In the genomic region with DNA sequence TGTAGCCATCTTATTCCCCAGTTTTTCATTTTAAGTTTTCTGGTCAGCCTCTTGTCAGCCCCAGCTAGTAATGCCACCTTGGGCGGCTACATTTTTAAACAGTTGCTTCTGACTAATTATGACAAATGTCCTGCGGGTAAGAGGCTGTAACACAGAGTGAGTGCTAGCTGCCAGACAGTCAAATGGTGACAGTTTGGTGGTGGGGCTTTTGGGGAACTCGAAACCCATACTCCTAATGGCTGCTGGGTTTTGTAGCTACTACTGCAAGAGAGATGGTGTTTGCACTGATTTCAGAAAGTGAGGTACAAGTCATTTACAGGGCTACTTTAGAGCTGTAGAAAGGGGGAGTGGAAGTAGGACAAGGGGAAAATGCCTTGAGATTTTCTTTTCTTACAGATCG, we compare ENCODE assay signal across 12 cellular contexts.
"Had no signal": no experiment of that assay in that cellular context is flagged by ENCODE, and none has a peak within 500 bp of the region (broad histone marks: within the 10 kb centered on the region; RNA-seq: fewer than 3 reads in every experiment).

No MANE protein-coding gene starts in this region.

- H3K9me3 ChIP-seq: ascending aorta, psoas muscle, right lobe of liver, upper lobe of right lung had no signal

- H3K4me3 ChIP-seq: ascending aorta, cardiac muscle cell, lung, psoas muscle, right lobe of liver, upper lobe of right lung had no signal

- H3K4me1 Mint-ChIP-seq: nephron had no signal

- H3K27me3 ChIP-seq: ascending aorta, cardiac muscle cell, foreskin keratinocyte, right lobe of liver, upper lobe of right lung had no signal

- H3K4me3 Mint-ChIP-seq: nephron; stimulated activated memory B cell treated with anti-CD40 and anti-IgM and Interleukin-4, amounts not matched to agents 10 μg/mL and 1 μg/mL and 100 μg/mL, for 72 hours had no signal

- DNase-seq: activated gamma-delta T cell, foreskin keratinocyte, left cardiac atrium, occipital lobe, psoas muscle, right lobe of liver, upper lobe of right lung had no signal

- H3K27ac Mint-ChIP-seq: nephron; stimulated activated memory B cell treated with anti-CD40 and anti-IgM and Interleukin-4, amounts not matched to agents 10 μg/mL and 1 μg/mL and 100 μg/mL, for 72 hours had no signal

- H3K27ac ChIP-seq: ascending aorta, cardiac muscle cell, foreskin keratinocyte, psoas muscle, right lobe of liver, upper lobe of right lung had no signal

- H3K4me1 ChIP-seq: ascending aorta, psoas muscle, right lobe of liver, upper lobe of right lung had no signal

- ATAC-seq: foreskin keratinocyte; left cardiac atrium; psoas muscle; right lobe of liver; stimulated activated memory B cell treated with anti-CD40 and anti-IgM and Interleukin-4, amounts not matched to agents 10 μg/mL and 1 μg/mL and 100 μg/mL, for 72 hours; upper lobe of right lung had no signal

- H3K27me3 Mint-ChIP-seq: stimulated activated memory B cell treated with anti-CD40 and anti-IgM and Interleukin-4, amounts not matched to agents 10 μg/mL and 1 μg/mL and 100 μg/mL, for 72 hours had no signal
